25 cellular contexts compared by ENCODE assay signal in the genomic region with DNA sequence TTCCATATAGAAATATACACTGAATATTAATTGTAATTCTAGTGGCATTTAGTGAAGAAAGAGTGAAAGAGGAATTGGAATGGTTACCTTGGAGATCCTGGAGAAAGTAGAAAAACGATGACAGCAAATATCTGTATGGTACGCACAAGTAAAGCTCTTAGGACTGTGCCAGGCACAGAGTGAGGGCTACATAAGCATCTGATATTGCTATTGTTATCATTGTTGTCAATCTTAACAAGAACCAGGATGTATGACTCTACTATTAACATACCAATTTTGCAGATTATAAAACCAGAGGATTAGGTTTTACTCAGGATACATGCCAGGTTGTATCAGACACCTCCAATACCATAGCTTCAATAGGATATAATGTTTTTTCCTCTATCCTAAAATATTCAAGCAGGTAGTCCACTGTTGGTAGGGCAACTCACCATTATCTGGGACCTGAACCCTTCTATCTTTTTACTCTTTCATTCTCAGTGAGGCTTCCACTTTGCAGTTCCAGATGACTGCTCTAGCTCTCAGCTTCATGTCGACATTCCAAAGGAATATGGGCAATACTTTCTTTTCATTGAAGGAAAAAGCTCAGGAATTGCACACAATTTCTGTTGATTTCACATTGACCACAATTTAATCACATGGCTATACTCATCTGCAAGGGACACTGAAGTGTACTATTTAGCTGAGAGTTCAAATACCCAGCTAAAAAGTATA.
"Had no signal": no experiment of that assay in that cellular context is flagged by ENCODE, and none has a peak within 500 bp of the region (broad histone marks: within the 10 kb centered on the region; RNA-seq: fewer than 3 reads in every experiment).

No MANE protein-coding gene starts in this region.

- H3K4me3 ChIP-seq: coronary artery, dorsolateral prefrontal cortex, psoas muscle, suprapubic skin, tibial artery had no signal

- H3K9me3 ChIP-seq: psoas muscle, suprapubic skin, tibial artery had no signal

- H2AFZ ChIP-seq: parathyroid adenoma had no signal

- DNase-seq: activated CD4-positive, alpha-beta memory T cell treated with anti-CD3 and anti-CD28 coated beads, Interleukin-2, amount 10 ng/mL, durations not matched to agents 7 days and 5 days; activated CD4-positive, alpha-beta T cell treated with anti-CD3 and anti-CD28 coated beads, Interleukin-2, amount 10 ng/mL, durations not matched to agents 24 days and 14 days; activated CD4-positive, CD25-positive, alpha-beta regulatory T cell treated with anti-CD3 and anti-CD28 coated beads, Interleukin-2, amount 50 U/mL, for 72 hours; activated CD8-positive, alpha-beta memory T cell treated with anti-CD3 and anti-CD28 coated beads, Interleukin-2, amount 50 U/mL, for 48 hours; activated gamma-delta T cell treated with Interleukin-2 at 50 U/mL for 16 hours; activated naive CD4-positive, alpha-beta T cell treated with anti-CD3 and anti-CD28 coated beads, Interleukin-2, amount 50 U/mL, for 16 hours; activated T-cell treated with anti-CD3 and anti-CD28 coated beads, Interleukin-2, amount 50 U/mL, for 24 hours; amniotic stem cell; brain microvascular endothelial cell; dorsolateral prefrontal cortex; effector memory CD4-positive, alpha-beta T cell; left colon; naive thymus-derived CD8-positive, alpha-beta T cell; nucleus accumbens; psoas muscle; right cardiac atrium; stimulated activated CD4-positive, alpha-beta T cell treated with anti-CD3 and anti-CD28 coated beads, Interleukin-15, amount 100 ng/mL, for 24 hours; stimulated activated CD4-positive, alpha-beta T cell treated with anti-CD3 and anti-CD28 coated beads, Interleukin-2, amount 100 ng/mL, for 24 hours; stimulated activated naive CD4-positive, alpha-beta T cell; T-helper 2 cell; tibial artery had no signal

- FAIRE-seq: astrocyte had no signal

- H3K27ac ChIP-seq: brain microvascular endothelial cell, coronary artery, dorsolateral prefrontal cortex, parathyroid adenoma, psoas muscle, suprapubic skin, tibial artery had no signal

- H3K4me1 ChIP-seq: parathyroid adenoma, psoas muscle had no signal

- H3K36me3 ChIP-seq: brain microvascular endothelial cell, suprapubic skin, tibial artery had no signal

- H3K27me3 ChIP-seq: brain microvascular endothelial cell, suprapubic skin, tibial artery had no signal

- H3K79me2 ChIP-seq: parathyroid adenoma had no signal

- H3K9ac ChIP-seq: parathyroid adenoma had no signal
